19 cellular contexts compared by ENCODE assay signal in the genomic region with DNA sequence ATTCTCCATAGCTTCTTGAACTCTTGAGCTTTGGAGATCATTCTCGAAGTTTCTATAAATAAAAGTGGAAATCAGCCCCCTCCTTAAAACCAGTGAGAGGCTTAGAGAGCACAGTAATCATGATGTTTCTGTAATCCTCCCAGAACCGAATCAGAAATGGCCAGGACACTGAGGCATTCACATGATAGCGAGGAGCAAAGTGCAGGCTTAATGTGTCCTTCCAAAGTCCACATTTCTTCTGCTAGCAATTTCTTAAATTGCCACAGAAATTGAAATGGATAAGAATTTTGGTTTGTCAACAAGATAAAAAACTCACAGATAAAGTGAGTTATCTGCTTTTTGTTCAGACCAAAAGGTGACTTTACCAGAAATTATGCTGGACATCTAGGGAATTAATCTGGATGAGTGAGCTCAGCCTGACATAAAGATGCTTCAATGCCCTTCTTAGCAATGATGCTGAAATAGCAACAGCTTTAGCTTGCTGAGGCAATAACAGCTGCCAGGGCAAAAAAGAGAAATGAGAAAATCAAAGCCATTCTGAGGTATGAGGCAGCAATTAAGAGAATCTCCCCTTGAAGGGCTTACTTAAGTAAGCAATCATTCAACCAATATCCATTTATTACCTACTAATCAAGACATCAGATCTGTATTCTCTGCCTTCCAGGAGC.
"Had no signal": no experiment of that assay in that cellular context is flagged by ENCODE, and none has a peak within 500 bp of the region (broad histone marks: within the 10 kb centered on the region; RNA-seq: fewer than 3 reads in every experiment).

No MANE protein-coding gene starts in this region.

- ATAC-seq: activated CD8-positive, alpha-beta T cell treated with anti-CD3 and anti-CD28 coated beads for 36 hours; stimulated activated effector memory CD8-positive, alpha-beta T cell treated with anti-CD3 and anti-CD28 coated beads, Interleukin-12 subunit alpha, Interleukin-12 subunit beta, amount 100 ng/mL, for 72 hours had no signal

- DNase-seq: activated B cell treated with CpG ODN at 0.5 μM for 24 hours; activated CD4-positive, alpha-beta T cell treated with anti-CD3 and anti-CD28 coated beads for 48 hours; activated CD8-positive, alpha-beta T cell treated with anti-CD3 and anti-CD28 coated beads for 36 hours; activated naive CD4-positive, alpha-beta T cell treated with Interleukin-2 at 50 U/mL for 16 hours; activated naive CD8-positive, alpha-beta T cell treated with anti-CD3 and anti-CD28 coated beads, Interleukin-2, amount 10 ng/mL, durations not matched to agents 7 days and 5 days; activated T-cell treated with anti-CD3 and anti-CD28 coated beads, Interleukin-2, amount 50 U/mL, for 1 hour; brain microvascular endothelial cell; central memory CD4-positive, alpha-beta T cell; dorsolateral prefrontal cortex; hypothalamus; islet precursor cell; left ventricle myocardium inferior; stimulated activated CD4-positive, alpha-beta T cell treated with anti-CD3 and anti-CD28 coated beads, Interleukin-4, amount 100 ng/mL, for 1 hour; SW 1271 had no signal

- H3K36me3 Mint-ChIP-seq: activated naive CD8-positive, alpha-beta T cell treated with anti-CD3 and anti-CD28 coated beads, Interleukin-2, amount 10 ng/mL, durations not matched to agents 7 days and 5 days; memory B cell; stimulated activated effector memory CD8-positive, alpha-beta T cell treated with anti-CD3 and anti-CD28 coated beads, Interleukin-12 subunit alpha, Interleukin-12 subunit beta, amount 100 ng/mL, for 72 hours had no signal

- H3K9me3 Mint-ChIP-seq: activated CD8-positive, alpha-beta T cell treated with anti-CD3 and anti-CD28 coated beads for 36 hours; activated naive CD8-positive, alpha-beta T cell treated with anti-CD3 and anti-CD28 coated beads, Interleukin-2, amount 10 ng/mL, durations not matched to agents 7 days and 5 days; activated T-helper 2 cell treated with anti-CD3 and anti-CD28 coated beads, Interferon-gamma antibody, Interleukin-2, Interleukin-4, amounts not matched to agents 10 μg/mL and 5 μg/mL and 100 μg/mL, durations not matched to agents 14 hours and 24 hours and 36 hours; stimulated activated effector memory CD8-positive, alpha-beta T cell treated with anti-CD3 and anti-CD28 coated beads, Interleukin-12 subunit alpha, Interleukin-12 subunit beta, amount 100 ng/mL, for 72 hours; T-helper 2 cell treated with Interferon-gamma antibody and Interleukin-4, amounts not matched to agents 5 μg/mL and 100 μg/mL, for 36 hours had no signal

- H3K4me3 Mint-ChIP-seq: activated B cell treated with CpG ODN at 0.5 μM for 24 hours; activated CD8-positive, alpha-beta T cell treated with anti-CD3 and anti-CD28 coated beads for 36 hours; activated naive CD8-positive, alpha-beta T cell treated with anti-CD3 and anti-CD28 coated beads, Interleukin-2, amount 10 ng/mL, durations not matched to agents 7 days and 5 days; memory B cell; stimulated activated effector memory CD8-positive, alpha-beta T cell treated with anti-CD3 and anti-CD28 coated beads, Interleukin-12 subunit alpha, Interleukin-12 subunit beta, amount 100 ng/mL, for 72 hours; T-helper 2 cell treated with Interferon-gamma antibody and Interleukin-4, amounts not matched to agents 5 μg/mL and 100 μg/mL, for 36 hours had no signal

- H3K9me3 ChIP-seq: left ventricle myocardium inferior had no signal

- H3K36me3 ChIP-seq: brain microvascular endothelial cell, left ventricle myocardium inferior had no signal

- H3K4me1 Mint-ChIP-seq: activated B cell treated with CpG ODN at 0.5 μM for 24 hours, memory B cell had no signal

- FAIRE-seq: colon had no signal

- H3K27ac ChIP-seq: brain microvascular endothelial cell, dorsolateral prefrontal cortex, left ventricle myocardium inferior had no signal

- H3K27ac Mint-ChIP-seq: activated B cell treated with CpG ODN at 0.5 μM for 24 hours; activated CD8-positive, alpha-beta T cell treated with anti-CD3 and anti-CD28 coated beads for 36 hours; activated naive CD8-positive, alpha-beta T cell treated with anti-CD3 and anti-CD28 coated beads, Interleukin-2, amount 10 ng/mL, durations not matched to agents 7 days and 5 days; activated T-helper 2 cell treated with anti-CD3 and anti-CD28 coated beads, Interferon-gamma antibody, Interleukin-2, Interleukin-4, amounts not matched to agents 10 μg/mL and 5 μg/mL and 100 μg/mL, durations not matched to agents 14 hours and 24 hours and 36 hours; memory B cell; stimulated activated effector memory CD8-positive, alpha-beta T cell treated with anti-CD3 and anti-CD28 coated beads, Interleukin-12 subunit alpha, Interleukin-12 subunit beta, amount 100 ng/mL, for 72 hours; T-helper 2 cell treated with Interferon-gamma antibody and Interleukin-4, amounts not matched to agents 5 μg/mL and 100 μg/mL, for 36 hours had no signal

- H3K4me1 ChIP-seq: left ventricle myocardium inferior had no signal

- H3K27me3 ChIP-seq: brain microvascular endothelial cell, dorsolateral prefrontal cortex had no signal

- H3K4me3 ChIP-seq: dorsolateral prefrontal cortex, left ventricle myocardium inferior had no signal
